21 cellular contexts compared by ENCODE assay signal in genomic region chr9:16563446-16563845, GRCh38.
"Had no signal": no experiment of that assay in that cellular context is flagged by ENCODE, and none has a peak within 500 bp of the region (broad histone marks: within the 10 kb centered on the region; RNA-seq: fewer than 3 reads in every experiment).

No MANE protein-coding gene starts in this region.

- ATAC-seq: gastrocnemius medialis; heart right ventricle; left cardiac atrium; left lung; left ventricle myocardium superior; lower lobe of right lung; mucosa of descending colon; naive thymus-derived CD8-positive, alpha-beta T cell had no signal

- H3K4me3 ChIP-seq: coronary artery, dorsolateral prefrontal cortex, esophagus muscularis mucosa, gastrocnemius medialis, heart right ventricle, left lung, lower lobe of right lung, mucosa of descending colon had no signal

- H3K27me3 Mint-ChIP-seq: naive B cell had no signal

- DNase-seq: dermis blood vessel endothelial cell; dorsolateral prefrontal cortex; effector CD4-positive, alpha-beta T cell; effector memory CD4-positive, alpha-beta T cell; foreskin melanocyte; gastrocnemius medialis; glutamatergic neuron; head of caudate nucleus; heart right ventricle; hippocampal formation; left cardiac atrium; left lung; left ventricle myocardium superior; lower lobe of right lung; mesenchymal stem cell; mucosa of descending colon; naive B cell; naive thymus-derived CD8-positive, alpha-beta T cell had no signal

- H3K4me1 Mint-ChIP-seq: naive B cell; naive thymus-derived CD8-positive, alpha-beta T cell had no signal

- H3K27ac Mint-ChIP-seq: mesothelial cell of epicardium; naive B cell; naive thymus-derived CD8-positive, alpha-beta T cell had no signal

- H3K4me3 Mint-ChIP-seq: mesothelial cell of epicardium; naive B cell; naive thymus-derived CD8-positive, alpha-beta T cell had no signal

- H3K36me3 Mint-ChIP-seq: mesothelial cell of epicardium; naive B cell; naive thymus-derived CD8-positive, alpha-beta T cell had no signal
